16 cellular contexts compared by ENCODE assay signal in genomic region chr13:28867564-28867963, GRCh38. TPM values are rescaled to one million over a fixed set of nuclear protein-coding genes. Genes with fewer than 3 reads are reported as not detected.
A peak's percentile ranks its signal among the peaks of the same experiment; 100 is the strongest.
DNase-seq lines count a peak whose midpoint lies in the region; ATAC-seq and TF ChIP-seq lines count a peak whose summit lies in the region.
"Had no signal": no experiment of that assay in that cellular context is flagged by ENCODE, and none has a peak within 500 bp of the region (broad histone marks: within the 10 kb centered on the region; RNA-seq: fewer than 3 reads in every experiment).

No MANE protein-coding gene starts in this region.

- H3K4me3 ChIP-seq in LNCaP clone FGC (ENCODE audit: low read depth, low read length) = no peak overlapping the region
- H3K4me3 ChIP-seq in heart right ventricle = no peak overlapping the region
- H3K4me3 ChIP-seq in mesenchymal stem cell (ENCODE audit: insufficient read depth in 1 of 2, low read depth in 1 of 2, low read length in 2 of 2) = no peak overlapping the region
- H3K4me3 ChIP-seq in breast epithelium = no peak overlapping the region
- H3K4me3 ChIP-seq: HAP-1 had no signal

- TF ChIP-seq CTCF in LNCaP clone FGC (IDR thresholded peaks at IDR 0.05; ENCODE audit: control insufficient read depth, extremely low read depth, insufficient read depth) (no peak), heart right ventricle (IDR thresholded peaks at IDR 0.05) (no peak), breast epithelium (IDR thresholded peaks at IDR 0.05) (no peak)

- H2AK5ac ChIP-seq in mesenchymal stem cell (ENCODE audit: low read length, severe bottlenecking) = no peak overlapping the region

- H3K4me2 ChIP-seq in mesenchymal stem cell (ENCODE audit: low read length, poor library complexity, severe bottlenecking) = no peak overlapping the region

- H3K4me1 ChIP-seq in heart right ventricle (peaks cover 0 to 27% (median 0%) of the 10 kb centered on the region in 9 donors), mesenchymal stem cell (ENCODE audit: control insufficient read depth, insufficient read depth, low read depth, low read length) (no peaks in the 10 kb centered on the region), breast epithelium (no peaks in the 10 kb centered on the region)
- H3K4me1 ChIP-seq: BE2C, HAP-1 had no signal

- H3K14ac ChIP-seq in mesenchymal stem cell (ENCODE audit: low read length in 2 of 2) = no peak overlapping the region

- H3K18ac ChIP-seq in mesenchymal stem cell (ENCODE audit: low read depth in 1 of 2, low read length in 2 of 2) = no peak overlapping the region

- peak overlapping the region in 5 of 10 donors; percentile 5 to 66 (median 42) for H3K27ac ChIP-seq in heart right ventricle
- H3K27ac ChIP-seq in mesenchymal stem cell (ENCODE audit: low read length, poor library complexity, severe bottlenecking) = no peak overlapping the region
- no peak overlapping the region for H3K27ac ChIP-seq in breast epithelium

- H4K8ac ChIP-seq in mesenchymal stem cell (ENCODE audit: low read length) = peak overlapping the region; percentile 37

- peak; percentile 70 for DNase-seq in G401 (ENCODE audit: low spot score)
- DNase-seq in LNCaP clone FGC (ENCODE audit: low read depth) = peak; percentile 23
- no peak for DNase-seq in heart right ventricle
- DNase-seq in mesenchymal stem cell = no peak
- no peak for DNase-seq in breast epithelium (ENCODE audit: low spot score in 2 of 2)
- DNase-seq in SK-N-DZ (ENCODE audit: low spot score) = no peak
- DNase-seq: ACHN; BE2C; CD4-positive, CD25-positive, alpha-beta regulatory T cell; CD8-positive, alpha-beta memory T cell; COR-L47; DMS 273 treated with DMSO at 0.1 percent for 48 hours; DMS53; DND-41; EL had no signal

- no peak overlapping the region for H3K9ac ChIP-seq in mesenchymal stem cell (ENCODE audit: low read length)

- H2BK5ac ChIP-seq in mesenchymal stem cell (ENCODE audit: low read depth, low read length, poor library complexity, severe bottlenecking) = no peak overlapping the region

- TF ChIP-seq POLR2A in breast epithelium (IDR thresholded peaks at IDR 0.05) = no peak

- WGBS in heart right ventricle, 2 donors = 21 to 52% methylated on average over 1 of the region's 1 CpG
- 58% methylated on average over 1 of the region's 1 CpG for WGBS in mesenchymal stem cell

- H4K91ac ChIP-seq in mesenchymal stem cell (ENCODE audit: low read length) = no peak overlapping the region

- H3K4ac ChIP-seq in mesenchymal stem cell (ENCODE audit: low read depth in 1 of 2, low read length in 2 of 2) = no peak overlapping the region

- H3K79me1 ChIP-seq in mesenchymal stem cell (replicated peaks; ENCODE audit: low read length, poor library complexity, severe bottlenecking) = no peaks in the 10 kb centered on the region

- in situ Hi-C loops in G401 (cut with HindIII; ENCODE audit: low sequenced_read_pairs) = no loop called here

- no peak overlapping the region for H2BK120ac ChIP-seq in mesenchymal stem cell (ENCODE audit: low read depth, low read length)

- H2BK15ac ChIP-seq in mesenchymal stem cell (ENCODE audit: low read depth, poor library complexity, severe bottlenecking) = no peak overlapping the region

- H3K9me3 ChIP-seq in heart right ventricle (peaks cover 0 to 10% (median 4%) of the 10 kb centered on the region in 11 donors), mesenchymal stem cell (ENCODE audit: control insufficient read depth, low read length) (peaks cover 13% of the 10 kb centered on the region), breast epithelium (peaks cover 0 to 11% of the 10 kb centered on the region in 2 donors)
- H3K9me3 ChIP-seq: BE2C, HAP-1 had no signal

- H3K36me3 ChIP-seq in heart right ventricle = no peaks in the 10 kb centered on the region
- no peaks in the 10 kb centered on the region for H3K36me3 ChIP-seq in mesenchymal stem cell (ENCODE audit: control insufficient read depth in 1 of 2, insufficient read depth in 2 of 2, low read depth in 1 of 2, low read length in 2 of 2)
- H3K36me3 ChIP-seq in breast epithelium = no peaks in the 10 kb centered on the region
- H3K36me3 ChIP-seq: BE2C, HAP-1 had no signal

- ATAC-seq in heart right ventricle = peak in 6 of 8 donors; percentile 61 to 88 (median 81)

- no peak overlapping the region for H2BK12ac ChIP-seq in mesenchymal stem cell (ENCODE audit: low read length in 2 of 2)

- intact Hi-C loops in heart right ventricle (cut with DNase I) = no loop called here
- intact Hi-C loops in breast epithelium (cut with DNase I; ENCODE audit: low total_unique reads) = no loop called here

- no peak overlapping the region for H2AFZ ChIP-seq in mesenchymal stem cell (ENCODE audit: low read depth, low read length)

- H3K27me3 ChIP-seq in heart right ventricle (no peaks in the 10 kb centered on the region), mesenchymal stem cell (ENCODE audit: control insufficient read depth in 1 of 2, insufficient read depth in 1 of 2, low read length in 2 of 2) (no peaks in the 10 kb centered on the region), breast epithelium (no peaks in the 10 kb centered on the region)
- H3K27me3 ChIP-seq: BE2C had no signal

- no peak overlapping the region for H3K23ac ChIP-seq in mesenchymal stem cell (ENCODE audit: low read length in 2 of 2)

RNA-seq across cellular contexts. Expression of gene MTUS2, which starts 47.4 kb away (rescaled TPM):
- under 0.01 TPM in 1 of 2 replicates, not detected in the other for total RNA-seq in G401 (2014; rRNA removed; shearing (Covaris generic))
- total RNA-seq in heart right ventricle (100 to 1,000 TPM in 2 of 10 donors, 10 to 100 TPM in 8; 50.6 to 159 (median 68.7) TPM), breast epithelium (1 to 10 TPM in 1 of 3 donors, under 1 TPM in 1, not detected in 1; under 0.01 to 1.0 TPM)
- polyA plus RNA-seq in heart right ventricle = 10 to 100 TPM; 18.7 to 21.9 TPM
- polyA plus RNA-seq in mesenchymal stem cell (2013, experiment 1 of 2) = 0.50 TPM
- polyA plus RNA-seq in mesenchymal stem cell (2013, experiment 2 of 2) = 0.33 TPM
- polyA plus RNA-seq in SK-N-DZ (2014; cell fraction: cytosol; rRNA removed) = 0.88 and 1.2 TPM in 2 replicates
- 0.90 and 2.5 TPM in 2 replicates for polyA plus RNA-seq in SK-N-DZ (2014; cell fraction: nucleus; rRNA removed)
- total RNA-seq: CD4-positive, CD25-positive, alpha-beta regulatory T cell; CD8-positive, alpha-beta memory T cell had no signal

Comparison
In these comparisons a context has a peak if more than half of its experiments do, and no peak if none do; other contexts are left out.
1. DNase-seq: peak in G401 (single experiment) and LNCaP clone FGC (single experiment); none in heart right ventricle (0 of 2), mesenchymal stem cell (single experiment), breast epithelium (0 of 2) and SK-N-DZ (single experiment).
2. RNA of gene MTUS2, which starts 47.4 kb away (total RNA-seq): 50.6 to 159 TPM in heart right ventricle; under 0.01 to 1.0 TPM in breast epithelium and under 0.01 TPM in G401; every median in the first group is over 10 times any median in the second.